ENCODE assay signal across 8 cellular contexts in the genomic region with DNA sequence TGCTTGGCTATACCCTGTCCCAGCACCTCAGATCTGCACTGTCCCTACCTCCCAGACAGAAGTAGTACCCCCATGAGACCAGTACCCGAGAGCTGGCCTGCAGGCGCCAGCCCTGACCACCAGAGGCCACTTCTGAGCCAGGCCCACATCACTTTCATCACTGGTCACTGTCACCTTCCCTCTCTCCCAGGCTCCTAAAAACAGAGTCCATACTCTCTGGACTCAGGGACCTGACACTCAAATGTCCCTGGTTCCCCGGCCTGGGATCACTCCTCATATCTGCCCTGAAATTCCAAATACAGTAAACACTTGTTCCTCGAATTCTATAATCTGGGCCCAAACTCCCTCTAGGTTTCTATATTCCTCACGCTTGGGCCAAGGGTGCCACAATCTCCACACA. TPM values are rescaled to one million over a fixed set of nuclear protein-coding genes. Genes with fewer than 3 reads are reported as not detected.
DNase-seq lines count a peak whose midpoint lies in the region; ATAC-seq and TF ChIP-seq lines count a peak whose summit lies in the region.

No MANE protein-coding gene starts in this region.

- no peaks in the 10 kb centered on the region for H3K9me3 ChIP-seq in A673 (ENCODE audit: low read depth, low read length, poor library complexity, severe bottlenecking)

- no peaks in the 10 kb centered on the region for H3K27me3 ChIP-seq in A673 (replicated peaks; ENCODE audit: insufficient read depth, low read depth, low read length, poor library complexity)

- H3K4me3 ChIP-seq in A673 (ENCODE audit: low read depth, low read length, poor library complexity, severe bottlenecking) (no peak overlapping the region), fibroblast of pulmonary artery (replicated peaks; ENCODE audit: low read depth, low read length) (no peak overlapping the region)

- intact Hi-C loops in A673 (cut with micrococcal nuclease; ENCODE audit: unreplicated experiment), result loop anchor here (10.0 kb wide), 1 partner anchor 561 kb away; no protein-coding TSS in a partner anchor

- H3K36me3 ChIP-seq in A673 (ENCODE audit: insufficient read depth, low read length, poor library complexity, severe bottlenecking), result peaks cover 7% of the 10 kb centered on the region

- no peak overlapping the region for H3K27ac ChIP-seq in A673 (ENCODE audit: low read depth, low read length, poor library complexity, severe bottlenecking)

- BruUV-seq in A673 (replicated peaks; lab: Mats Ljungman, UMichigan), result no TSS peak

- H3K4me1 ChIP-seq in A673 (ENCODE audit: insufficient read depth, low read length, poor library complexity, severe bottlenecking), result no peaks in the 10 kb centered on the region

- TF ChIP-seq CTCF in A673 (conservative IDR thresholded peaks at IDR 0.05; ENCODE audit: low read depth, low read length), result peak; percentile 69
- TF ChIP-seq CTCF in GM12872 (IDR thresholded peaks at IDR 0.05; ENCODE audit: insufficient read depth, low read depth, low read length), result peak; percentile 82
- peak; percentile 83 for TF ChIP-seq CTCF in fibroblast of pulmonary artery (IDR thresholded peaks at IDR 0.05; ENCODE audit: low read length, missing control alignments)

- CTCF ChIA-PET in A673 (lab: Charles Lee), result no interaction called here

- ATAC-seq in stimulated activated naive CD8-positive, alpha-beta T cell treated with anti-CD3 and anti-CD28 coated beads, Interleukin-15, Interleukin-2, amounts not matched to agents 100 U/mL and 50 U/mL, for 24 hours, result no peak
- no peak for ATAC-seq in HG03460 (IDR thresholded peaks at IDR 0.05; ENCODE audit: unreplicated experiment)

- POLR2A ChIA-PET in A673 (lab: Charles Lee; ENCODE audit: low non-redundant PET), result no interaction called here

- DNase-seq in A673 (ENCODE audit: low spot score) (peak; percentile 22), SHP77 treated with DMSO at 0.1 percent for 48 hours (lab: John Stamatoyannopoulos, UW) (peak; percentile 3), fibroblast of pulmonary artery (ENCODE audit: low read depth) (peak; percentile 32), occipital lobe (lab: John Stamatoyannopoulos, UW) (no peak), COLO829 (ENCODE audit: low spot score) (no peak)
- peak; percentile 23 for DNase-seq in stimulated activated naive CD8-positive, alpha-beta T cell treated with anti-CD3 and anti-CD28 coated beads, Interleukin-15, Interleukin-2, amounts not matched to agents 100 U/mL and 50 U/mL, for 24 hours

RNA-seq across cellular contexts. Expression of a gene that starts 18.7 kb away (rescaled TPM):
- total RNA-seq in A673 (2021), result 3.3 and 5.6 TPM in 2 replicates
- 3.7 TPM for total RNA-seq in occipital lobe

RNA-seq across cellular contexts. Expression of a gene that starts 18.9 kb away (rescaled TPM):
- total RNA-seq in A673 (2021) (0.26 and 0.87 TPM in 2 replicates), occipital lobe (2.8 TPM)

Comparison
In these comparisons a context has a peak if more than half of its experiments do, and no peak if none do; other contexts are left out.
1. DNase-seq: peak in A673 (single experiment), SHP77 treated with DMSO at 0.1 percent for 48 hours (single experiment), fibroblast of pulmonary artery (single experiment) and stimulated activated naive CD8-positive, alpha-beta T cell treated with anti-CD3 and anti-CD28 coated beads, Interleukin-15, Interleukin-2, amounts not matched to agents 100 U/mL and 50 U/mL, for 24 hours (single experiment); none in occipital lobe (single experiment) and COLO829 (single experiment).
2. Peak in every context shown above with its lines, with median percentiles within 50 percentile points of each other: CTCF ChIP-seq.